ENCODE assay signal across 30 cellular contexts in the genomic region with DNA sequence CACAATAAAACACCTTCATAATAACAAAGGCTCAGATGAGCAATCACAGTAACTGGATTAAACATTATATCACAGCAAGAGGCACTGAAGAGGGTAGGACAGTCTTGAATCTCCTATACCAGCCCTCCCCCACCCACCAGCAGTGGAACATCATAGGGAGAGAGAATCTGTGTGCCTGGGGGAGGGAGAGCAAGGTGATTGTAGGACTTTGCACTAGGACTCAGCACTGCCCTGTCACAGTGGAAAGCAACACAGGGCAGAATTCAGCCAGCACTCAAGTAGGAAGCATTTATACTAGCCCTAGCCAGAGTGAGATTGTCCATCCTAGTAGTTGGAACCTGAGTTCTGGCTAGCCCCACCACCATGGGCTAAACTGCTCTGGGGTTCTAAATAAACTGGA.
"Had no signal": no experiment of that assay in that cellular context is flagged by ENCODE, and none has a peak within 500 bp of the region (broad histone marks: within the 10 kb centered on the region; RNA-seq: fewer than 3 reads in every experiment).

No MANE protein-coding gene starts in this region.

- H3K9me3 ChIP-seq: ascending aorta, breast epithelium, colonic mucosa, esophagus squamous epithelium, gastroesophageal sphincter had no signal

- H3K36me3 ChIP-seq: ascending aorta, breast epithelium, cardiac muscle cell, colonic mucosa, esophagus squamous epithelium, gastroesophageal sphincter, WERI-Rb-1 had no signal

- H3K4me1 Mint-ChIP-seq: activated B cell treated with CpG ODN at 0.5 μM for 24 hours; activated CD4-positive, alpha-beta T cell treated with anti-CD3 and anti-CD28 coated beads for 36 hours; activated CD4-positive, alpha-beta T cell treated with anti-CD3 and anti-CD28 coated beads, Interleukin-2, amount 10 ng/mL, durations not matched to agents 24 days and 14 days; activated naive CD4-positive, alpha-beta T cell treated with anti-CD3 and anti-CD28 coated beads, Interleukin-2, amount 10 ng/mL, durations not matched to agents 7 days and 5 days; activated naive CD8-positive, alpha-beta T cell treated with anti-CD3 and anti-CD28 coated beads, Interleukin-2, amount 10 ng/mL, durations not matched to agents 7 days and 5 days; brain; T-helper 17 cell had no signal

- H3K27me3 ChIP-seq: ascending aorta, breast epithelium, cardiac muscle cell, colonic mucosa, esophagus squamous epithelium, gastroesophageal sphincter had no signal

- DNase-seq: activated B cell treated with CpG ODN at 0.5 μM for 24 hours; activated CD4-positive, alpha-beta memory T cell treated with anti-CD3 and anti-CD28 coated beads for 36 hours; activated CD4-positive, alpha-beta T cell treated with anti-CD3 and anti-CD28 coated beads for 36 hours; activated CD4-positive, alpha-beta T cell treated with anti-CD3 and anti-CD28 coated beads, Interleukin-2, amount 10 ng/mL, durations not matched to agents 24 days and 14 days; activated CD4-positive, CD25-positive, alpha-beta regulatory T cell treated with anti-CD3 and anti-CD28 coated beads, Interleukin-2, amount 50 U/mL, for 72 hours; activated CD8-positive, alpha-beta memory T cell treated with anti-CD3 and anti-CD28 coated beads, Interleukin-2, amount 50 U/mL, for 48 hours; activated gamma-delta T cell; activated naive CD4-positive, alpha-beta T cell; activated naive CD4-positive, alpha-beta T cell treated with anti-CD3 and anti-CD28 coated beads, Interleukin-2, amount 10 ng/mL, durations not matched to agents 7 days and 5 days; activated naive CD8-positive, alpha-beta T cell treated with anti-CD3 and anti-CD28 coated beads, Interleukin-2, amount 10 ng/mL, durations not matched to agents 7 days and 5 days; activated T-cell treated with anti-CD3 and anti-CD28 coated beads for 4 hours; activated T-cell treated with anti-CD3 and anti-CD28 coated beads, Interleukin-2, amount 50 U/mL, for 24 hours; activated T-cell treated with anti-CD3 and anti-CD28 coated beads, Interleukin-2, amount 50 U/mL, for 72 hours; central memory CD4-positive, alpha-beta T cell; cerebellar nuclear complex; colonic mucosa; effector CD8-positive, alpha-beta T cell; esophagus squamous epithelium; foreskin melanocyte; T-helper 1 cell; T-helper 17 cell; T1000; WERI-Rb-1 had no signal

- H3K4me3 Mint-ChIP-seq: activated B cell treated with CpG ODN at 0.5 μM for 24 hours; activated CD4-positive, alpha-beta memory T cell treated with anti-CD3 and anti-CD28 coated beads for 36 hours; activated CD4-positive, alpha-beta T cell treated with anti-CD3 and anti-CD28 coated beads for 36 hours; activated CD4-positive, alpha-beta T cell treated with anti-CD3 and anti-CD28 coated beads, Interleukin-2, amount 10 ng/mL, durations not matched to agents 24 days and 14 days; activated naive CD4-positive, alpha-beta T cell treated with anti-CD3 and anti-CD28 coated beads, Interleukin-2, amount 10 ng/mL, durations not matched to agents 7 days and 5 days; activated naive CD8-positive, alpha-beta T cell treated with anti-CD3 and anti-CD28 coated beads, Interleukin-2, amount 10 ng/mL, durations not matched to agents 7 days and 5 days; activated T-cell treated with anti-CD3 and anti-CD28 coated beads, Interleukin-2, amount 50 U/mL, for 24 hours; activated T-cell treated with anti-CD3 and anti-CD28 coated beads, Interleukin-2, amount 50 U/mL, for 72 hours; brain; T-helper 17 cell; T-helper 2 cell treated with Interferon-gamma antibody and Interleukin-4, amounts not matched to agents 5 μg/mL and 100 μg/mL, for 36 hours had no signal

- ATAC-seq: activated CD4-positive, alpha-beta T cell treated with anti-CD3 and anti-CD28 coated beads for 36 hours; activated naive CD4-positive, alpha-beta T cell treated with anti-CD3 and anti-CD28 coated beads, Interleukin-2, amount 50 U/mL, for 72 hours; activated T-cell treated with anti-CD3 and anti-CD28 coated beads, Interleukin-2, amount 50 U/mL, for 72 hours; gastroesophageal sphincter; T-helper 17 cell had no signal

- H3K4me3 ChIP-seq: ascending aorta, breast epithelium, cardiac muscle cell, colonic mucosa, esophagus squamous epithelium, gastroesophageal sphincter had no signal

- H3K27ac Mint-ChIP-seq: activated B cell treated with CpG ODN at 0.5 μM for 24 hours; activated CD4-positive, alpha-beta memory T cell treated with anti-CD3 and anti-CD28 coated beads for 36 hours; activated CD4-positive, alpha-beta T cell treated with anti-CD3 and anti-CD28 coated beads for 36 hours; activated CD4-positive, alpha-beta T cell treated with anti-CD3 and anti-CD28 coated beads, Interleukin-2, amount 10 ng/mL, durations not matched to agents 24 days and 14 days; activated naive CD4-positive, alpha-beta T cell treated with anti-CD3 and anti-CD28 coated beads, Interleukin-2, amount 10 ng/mL, durations not matched to agents 7 days and 5 days; activated naive CD4-positive, alpha-beta T cell treated with anti-CD3 and anti-CD28 coated beads, Interleukin-2, amount 50 U/mL, for 72 hours; activated naive CD8-positive, alpha-beta T cell treated with anti-CD3 and anti-CD28 coated beads, Interleukin-2, amount 10 ng/mL, durations not matched to agents 7 days and 5 days; activated T-cell treated with anti-CD3 and anti-CD28 coated beads, Interleukin-2, amount 50 U/mL, for 24 hours; activated T-cell treated with anti-CD3 and anti-CD28 coated beads, Interleukin-2, amount 50 U/mL, for 72 hours; brain; T-helper 17 cell; T-helper 2 cell treated with Interferon-gamma antibody and Interleukin-4, amounts not matched to agents 5 μg/mL and 100 μg/mL, for 36 hours had no signal

- H3K27me3 Mint-ChIP-seq: activated B cell treated with CpG ODN at 0.5 μM for 24 hours; activated CD4-positive, alpha-beta memory T cell treated with anti-CD3 and anti-CD28 coated beads for 36 hours; activated CD4-positive, alpha-beta T cell treated with anti-CD3 and anti-CD28 coated beads for 36 hours; activated CD4-positive, alpha-beta T cell treated with anti-CD3 and anti-CD28 coated beads, Interleukin-2, amount 10 ng/mL, durations not matched to agents 24 days and 14 days; activated naive CD4-positive, alpha-beta T cell treated with anti-CD3 and anti-CD28 coated beads, Interleukin-2, amount 10 ng/mL, durations not matched to agents 7 days and 5 days; activated naive CD8-positive, alpha-beta T cell treated with anti-CD3 and anti-CD28 coated beads, Interleukin-2, amount 10 ng/mL, durations not matched to agents 7 days and 5 days; activated T-cell treated with anti-CD3 and anti-CD28 coated beads, Interleukin-2, amount 50 U/mL, for 24 hours; T-helper 17 cell had no signal

- H3K27ac ChIP-seq: ascending aorta, breast epithelium, cardiac muscle cell, colonic mucosa, esophagus squamous epithelium, gastroesophageal sphincter, WERI-Rb-1 had no signal

- H3K4me1 ChIP-seq: ascending aorta, breast epithelium, colonic mucosa, esophagus squamous epithelium, gastroesophageal sphincter had no signal

- H3K36me3 Mint-ChIP-seq: activated CD4-positive, alpha-beta memory T cell treated with anti-CD3 and anti-CD28 coated beads for 36 hours; activated naive CD4-positive, alpha-beta T cell treated with anti-CD3 and anti-CD28 coated beads, Interleukin-2, amount 10 ng/mL, durations not matched to agents 7 days and 5 days; activated naive CD8-positive, alpha-beta T cell treated with anti-CD3 and anti-CD28 coated beads, Interleukin-2, amount 10 ng/mL, durations not matched to agents 7 days and 5 days; brain had no signal
